3 cellular contexts compared by ENCODE assay signal in the genomic region with DNA sequence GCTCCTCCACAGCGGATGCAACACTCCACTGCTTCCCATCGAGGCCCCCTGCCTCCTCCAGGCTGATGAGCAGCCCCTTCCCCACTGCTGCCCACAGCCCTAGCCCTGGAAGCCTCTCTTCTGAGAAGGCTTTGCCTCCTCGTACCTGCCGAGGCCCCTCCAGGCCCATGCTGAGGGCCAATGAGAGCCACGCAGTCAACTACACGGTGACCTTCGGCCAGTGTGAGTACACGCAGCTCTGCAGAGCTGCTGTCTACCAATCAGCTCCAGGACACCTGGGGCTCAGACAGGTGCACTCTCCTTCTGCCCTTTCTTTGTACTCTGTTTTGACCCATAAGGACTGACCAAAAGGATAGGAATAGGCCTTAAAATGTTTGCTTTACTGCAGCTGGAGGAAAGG. TPM values are rescaled to one million over a fixed set of nuclear protein-coding genes. Genes with fewer than 3 reads are reported as not detected.
"Had no signal": no experiment of that assay in that cellular context is flagged by ENCODE, and none has a peak within 500 bp of the region (broad histone marks: within the 10 kb centered on the region; RNA-seq: fewer than 3 reads in every experiment).

No MANE protein-coding gene starts in this region.

RNA-seq across cellular contexts. Expression of gene AFF3, which starts 43.5 kb away (rescaled TPM):
- total RNA-seq: mammary epithelial cell, myocyte had no signal
- polyA plus RNA-seq: keratinocyte had no signal
